32 cellular contexts compared by ENCODE assay signal in the genomic region with DNA sequence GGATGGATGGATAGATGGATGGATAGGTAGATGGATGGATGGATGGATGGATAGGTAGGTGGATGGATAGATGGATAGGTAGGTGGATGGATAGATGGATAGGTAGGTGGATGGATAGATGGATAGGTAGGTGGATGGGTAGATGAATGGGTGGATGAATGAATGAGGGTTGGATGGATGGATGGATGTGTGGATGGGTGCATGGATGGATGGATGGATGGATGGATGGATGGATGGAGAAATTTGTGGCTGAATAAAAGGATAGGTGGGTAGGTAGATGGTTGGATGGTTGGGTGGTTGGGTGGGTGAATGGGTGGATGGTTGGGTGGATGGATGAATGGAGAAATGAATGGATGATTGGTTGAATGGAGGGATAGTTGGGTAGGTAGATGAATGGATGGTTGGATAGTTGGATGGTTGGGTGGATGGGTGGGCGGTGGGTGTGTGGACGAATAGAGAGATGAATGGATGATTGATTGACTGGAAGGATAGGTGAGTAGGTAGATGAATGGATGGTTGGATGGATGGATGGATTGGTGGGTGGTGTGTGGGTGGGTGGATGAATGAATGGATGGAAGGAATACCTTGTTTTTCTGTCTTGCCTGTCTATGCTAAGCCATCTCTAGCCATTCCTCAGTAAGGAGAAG.
"Had no signal": no experiment of that assay in that cellular context is flagged by ENCODE, and none has a peak within 500 bp of the region (broad histone marks: within the 10 kb centered on the region; RNA-seq: fewer than 3 reads in every experiment).

No MANE protein-coding gene starts in this region.

- H3K9ac ChIP-seq: parathyroid adenoma had no signal

- H3K27ac Mint-ChIP-seq: naive thymus-derived CD8-positive, alpha-beta T cell; natural killer cell treated with Interleukin-12 subunit alpha and Interleukin-12 subunit beta and Interleukin-15 and Interleukin-18, amount 100 ng/mL, for 72 hours; nephron progenitor cell; progenitor cell of endocrine pancreas; stimulated activated memory B cell treated with anti-CD40 and anti-IgM and Interleukin-4, amounts not matched to agents 10 μg/mL and 1 μg/mL and 100 μg/mL, for 72 hours; type B pancreatic cell had no signal

- ATAC-seq: naive thymus-derived CD8-positive, alpha-beta T cell; natural killer cell treated with Interleukin-12 subunit alpha and Interleukin-12 subunit beta and Interleukin-15 and Interleukin-18, amount 100 ng/mL, for 72 hours; psoas muscle; right cardiac atrium; sciatic nerve; stimulated activated memory B cell treated with anti-CD40 and anti-IgM and Interleukin-4, amounts not matched to agents 10 μg/mL and 1 μg/mL and 100 μg/mL, for 72 hours; stimulated activated naive CD8-positive, alpha-beta T cell treated with anti-CD3 and anti-CD28 coated beads, Interleukin-15, amount 100 ng/mL, for 72 hours; stimulated activated naive CD8-positive, alpha-beta T cell treated with anti-CD3 and anti-CD28 coated beads, Interleukin-15, Interleukin-2, amounts not matched to agents 100 U/mL and 50 U/mL, for 24 hours; upper lobe of right lung had no signal

- H3K36me3 ChIP-seq: ovary, spleen, suprapubic skin, tibial artery, transverse colon, upper lobe of right lung, vagina had no signal

- H3K9me3 ChIP-seq: ovary, psoas muscle, spleen, suprapubic skin, testis, tibial artery, transverse colon, upper lobe of right lung, vagina had no signal

- H3K27me3 Mint-ChIP-seq: stimulated activated naive CD8-positive, alpha-beta T cell treated with anti-CD3 and anti-CD28 coated beads, Interleukin-15, amount 100 ng/mL, for 72 hours had no signal

- H3K4me1 Mint-ChIP-seq: neural crest cell had no signal

- H3K4me3 ChIP-seq: ovary, psoas muscle, skin epidermis, smooth muscle cell, spleen, suprapubic skin, testis, tibial artery, transverse colon, upper lobe of right lung, vagina had no signal

- DNase-seq: naive thymus-derived CD8-positive, alpha-beta T cell; nephron progenitor cell; occipital lobe; ovary; posterior cingulate gyrus; psoas muscle; right cardiac atrium; spleen; stimulated activated CD4-positive, alpha-beta T cell treated with anti-CD3 and anti-CD28 coated beads, Interleukin-12 subunit alpha, Interleukin-12 subunit beta, amount 100 ng/mL, for 4 hours; stimulated activated CD4-positive, alpha-beta T cell treated with anti-CD3 and anti-CD28 coated beads, Interleukin-1b, Interleukin-23, amount 100 ng/mL, for 48 hours; stimulated activated CD4-positive, alpha-beta T cell treated with anti-CD3 and anti-CD28 coated beads, Interleukin-4, amount 100 ng/mL, for 1 hour; stimulated activated CD4-positive, alpha-beta T cell treated with anti-CD3 and anti-CD28 coated beads, Interleukin-4, amount 100 ng/mL, for 4 hours; stimulated activated CD8-positive, alpha-beta memory T cell treated with anti-CD3 and anti-CD28 coated beads, Interleukin-4, amount 100 ng/mL, for 48 hours; stimulated activated naive CD4-positive, alpha-beta T cell; stimulated activated naive CD8-positive, alpha-beta T cell treated with anti-CD3 and anti-CD28 coated beads, Interleukin-15, amount 100 ng/mL, for 72 hours; stimulated activated naive CD8-positive, alpha-beta T cell treated with anti-CD3 and anti-CD28 coated beads, Interleukin-15, Interleukin-2, amounts not matched to agents 100 U/mL and 50 U/mL, for 24 hours; substantia nigra; testis; tibial artery; transverse colon; upper lobe of right lung had no signal

- H3K4me1 ChIP-seq: parathyroid adenoma, psoas muscle, spleen, suprapubic skin, testis, tibial artery, transverse colon, upper lobe of right lung, vagina had no signal

- H3K4me3 Mint-ChIP-seq: naive thymus-derived CD8-positive, alpha-beta T cell; natural killer cell treated with Interleukin-12 subunit alpha and Interleukin-12 subunit beta and Interleukin-15 and Interleukin-18, amount 100 ng/mL, for 72 hours; nephron progenitor cell; neural crest cell; stimulated activated memory B cell treated with anti-CD40 and anti-IgM and Interleukin-4, amounts not matched to agents 10 μg/mL and 1 μg/mL and 100 μg/mL, for 72 hours; stimulated activated naive CD8-positive, alpha-beta T cell treated with anti-CD3 and anti-CD28 coated beads, Interleukin-15, amount 100 ng/mL, for 72 hours; type B pancreatic cell had no signal

- H3K36me3 Mint-ChIP-seq: naive thymus-derived CD8-positive, alpha-beta T cell; natural killer cell treated with Interleukin-12 subunit alpha and Interleukin-12 subunit beta and Interleukin-15 and Interleukin-18, amount 100 ng/mL, for 72 hours; stimulated activated memory B cell treated with anti-CD40 and anti-IgM and Interleukin-4, amounts not matched to agents 10 μg/mL and 1 μg/mL and 100 μg/mL, for 72 hours; type B pancreatic cell had no signal

- H3K27me3 ChIP-seq: ovary, suprapubic skin, testis, tibial artery, transverse colon, upper lobe of right lung, vagina had no signal

- H3K9me3 Mint-ChIP-seq: natural killer cell treated with Interleukin-12 subunit alpha and Interleukin-12 subunit beta and Interleukin-15 and Interleukin-18, amount 100 ng/mL, for 72 hours; neural crest cell; type B pancreatic cell had no signal

- H3K4me2 ChIP-seq: smooth muscle cell had no signal

- H3K79me2 ChIP-seq: parathyroid adenoma had no signal

- H3K27ac ChIP-seq: ovary, parathyroid adenoma, psoas muscle, skin epidermis, spleen, suprapubic skin, testis, tibial artery, transverse colon, upper lobe of right lung, vagina had no signal

- H2AFZ ChIP-seq: parathyroid adenoma had no signal
